ENCODE assay signal across 1 cellular context in the genomic region with DNA sequence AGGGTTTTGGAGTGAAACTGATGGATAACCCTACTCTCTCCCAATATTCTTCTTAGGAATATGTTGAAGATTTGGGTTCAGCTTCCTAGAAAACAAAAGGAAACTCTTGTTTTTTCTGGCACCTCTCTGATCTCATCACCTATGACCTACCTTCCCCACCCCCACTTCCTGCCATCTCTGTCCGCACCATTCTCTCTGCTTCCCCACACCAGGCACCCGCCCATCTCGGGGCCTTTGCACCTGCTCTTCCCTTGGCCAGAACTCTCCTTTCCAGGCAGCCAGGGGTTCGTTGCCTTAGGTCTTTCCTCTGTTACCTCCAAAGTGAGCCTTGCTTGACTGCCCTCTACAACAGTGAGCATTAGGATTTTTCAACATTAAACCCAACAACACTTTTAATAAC.
A peak's percentile ranks its signal among the peaks of the same experiment; 100 is the strongest.
TF ChIP-seq lines count a peak whose summit lies in the region.

No MANE protein-coding gene starts in this region.

TF ChIP-seq in HepG2, 621 proteins besides CTCF, POLR2A, EP300 and RAD21:
- TF ChIP-seq, protein P1, sequence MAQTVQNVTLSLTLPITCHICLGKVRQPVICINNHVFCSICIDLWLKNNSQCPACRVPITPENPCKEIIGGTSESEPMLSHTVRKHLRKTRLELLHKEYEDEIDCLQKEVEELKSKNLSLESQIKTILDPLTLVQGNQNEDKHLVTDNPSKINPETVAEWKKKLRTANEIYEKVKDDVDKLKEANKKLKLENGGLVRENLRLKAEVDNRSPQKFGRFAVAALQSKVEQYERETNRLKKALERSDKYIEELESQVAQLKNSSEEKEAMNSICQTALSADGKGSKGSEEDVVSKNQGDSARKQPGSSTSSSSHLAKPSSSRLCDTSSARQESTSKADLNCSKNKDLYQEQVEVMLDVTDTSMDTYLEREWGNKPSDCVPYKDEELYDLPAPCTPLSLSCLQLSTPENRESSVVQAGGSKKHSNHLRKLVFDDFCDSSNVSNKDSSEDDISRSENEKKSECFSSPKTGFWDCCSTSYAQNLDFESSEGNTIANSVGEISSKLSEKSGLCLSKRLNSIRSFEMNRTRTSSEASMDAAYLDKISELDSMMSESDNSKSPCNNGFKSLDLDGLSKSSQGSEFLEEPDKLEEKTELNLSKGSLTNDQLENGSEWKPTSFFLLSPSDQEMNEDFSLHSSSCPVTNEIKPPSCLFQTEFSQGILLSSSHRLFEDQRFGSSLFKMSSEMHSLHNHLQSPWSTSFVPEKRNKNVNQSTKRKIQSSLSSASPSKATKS (CRISPR knock-in tag; IDR thresholded peaks at IDR 0.05), result no peak
- TF ChIP-seq NFE2L1 (CRISPR knock-in tag; IDR thresholded peaks at IDR 0.05; ENCODE audit: borderline replicate concordance), result no peak
- no peak for TF ChIP-seq NFYB (CRISPR knock-in tag; IDR thresholded peaks at IDR 0.05)
- TF ChIP-seq NCOA2 (CRISPR knock-in tag; IDR thresholded peaks at IDR 0.05), result no peak
- TF ChIP-seq ZFX (CRISPR knock-in tag; IDR thresholded peaks at IDR 0.05; ENCODE audit: low read depth), result no peak
- no peak for TF ChIP-seq ZEB1 (IDR thresholded peaks at IDR 0.05; ENCODE audit: insufficient replicate concordance, low read depth)
- TF ChIP-seq, protein P2, sequence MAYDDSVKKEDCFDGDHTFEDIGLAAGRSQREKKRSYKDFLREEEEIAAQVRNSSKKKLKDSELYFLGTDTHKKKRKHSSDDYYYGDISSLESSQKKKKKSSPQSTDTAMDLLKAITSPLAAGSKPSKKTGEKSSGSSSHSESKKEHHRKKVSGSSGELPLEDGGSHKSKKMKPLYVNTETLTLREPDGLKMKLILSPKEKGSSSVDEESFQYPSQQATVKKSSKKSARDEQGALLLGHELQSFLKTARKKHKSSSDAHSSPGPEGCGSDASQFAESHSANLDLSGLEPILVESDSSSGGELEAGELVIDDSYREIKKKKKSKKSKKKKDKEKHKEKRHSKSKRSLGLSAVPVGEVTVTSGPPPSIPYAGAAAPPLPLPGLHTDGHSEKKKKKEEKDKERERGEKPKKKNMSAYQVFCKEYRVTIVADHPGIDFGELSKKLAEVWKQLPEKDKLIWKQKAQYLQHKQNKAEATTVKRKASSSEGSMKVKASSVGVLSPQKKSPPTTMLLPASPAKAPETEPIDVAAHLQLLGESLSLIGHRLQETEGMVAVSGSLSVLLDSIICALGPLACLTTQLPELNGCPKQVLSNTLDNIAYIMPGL (CRISPR knock-in tag; IDR thresholded peaks at IDR 0.05; ENCODE audit: borderline replicate concordance in 1 of 2, low read depth in 1 of 2), result no peak
- TF ChIP-seq GTF3A (CRISPR knock-in tag; conservative IDR thresholded peaks at IDR 0.05), result no peak
- TF ChIP-seq CHD2 (IDR thresholded peaks at IDR 0.05; ENCODE audit: low read depth, low read length), result no peak
- TF ChIP-seq ZNF687 (CRISPR knock-in tag; IDR thresholded peaks at IDR 0.05), result peak; percentile 37
- no peak for TF ChIP-seq WIZ (CRISPR knock-in tag; IDR thresholded peaks at IDR 0.05)
- TF ChIP-seq ZSCAN12 (CRISPR knock-in tag; IDR thresholded peaks at IDR 0.05), result no peak
- TF ChIP-seq RFX1 (IDR thresholded peaks at IDR 0.05), result no peak
- TF ChIP-seq ETV5 (CRISPR knock-in tag; IDR thresholded peaks at IDR 0.05; ENCODE audit: borderline replicate concordance), result 0 out of 2 replicates have a peak, but pooled peaks have one; percentile 15
- no peak for TF ChIP-seq ZNF251 (CRISPR knock-in tag; IDR thresholded peaks at IDR 0.05)
- no peak for TF ChIP-seq MAX (IDR thresholded peaks at IDR 0.05)
- TF ChIP-seq PAF1 (CRISPR knock-in tag; IDR thresholded peaks at IDR 0.05), result no peak
- TF ChIP-seq ZNF30 (CRISPR knock-in tag; IDR thresholded peaks at IDR 0.05), result no peak
- TF ChIP-seq ZNF605 (CRISPR knock-in tag; IDR thresholded peaks at IDR 0.05), result no peak
- TF ChIP-seq, protein P3, sequence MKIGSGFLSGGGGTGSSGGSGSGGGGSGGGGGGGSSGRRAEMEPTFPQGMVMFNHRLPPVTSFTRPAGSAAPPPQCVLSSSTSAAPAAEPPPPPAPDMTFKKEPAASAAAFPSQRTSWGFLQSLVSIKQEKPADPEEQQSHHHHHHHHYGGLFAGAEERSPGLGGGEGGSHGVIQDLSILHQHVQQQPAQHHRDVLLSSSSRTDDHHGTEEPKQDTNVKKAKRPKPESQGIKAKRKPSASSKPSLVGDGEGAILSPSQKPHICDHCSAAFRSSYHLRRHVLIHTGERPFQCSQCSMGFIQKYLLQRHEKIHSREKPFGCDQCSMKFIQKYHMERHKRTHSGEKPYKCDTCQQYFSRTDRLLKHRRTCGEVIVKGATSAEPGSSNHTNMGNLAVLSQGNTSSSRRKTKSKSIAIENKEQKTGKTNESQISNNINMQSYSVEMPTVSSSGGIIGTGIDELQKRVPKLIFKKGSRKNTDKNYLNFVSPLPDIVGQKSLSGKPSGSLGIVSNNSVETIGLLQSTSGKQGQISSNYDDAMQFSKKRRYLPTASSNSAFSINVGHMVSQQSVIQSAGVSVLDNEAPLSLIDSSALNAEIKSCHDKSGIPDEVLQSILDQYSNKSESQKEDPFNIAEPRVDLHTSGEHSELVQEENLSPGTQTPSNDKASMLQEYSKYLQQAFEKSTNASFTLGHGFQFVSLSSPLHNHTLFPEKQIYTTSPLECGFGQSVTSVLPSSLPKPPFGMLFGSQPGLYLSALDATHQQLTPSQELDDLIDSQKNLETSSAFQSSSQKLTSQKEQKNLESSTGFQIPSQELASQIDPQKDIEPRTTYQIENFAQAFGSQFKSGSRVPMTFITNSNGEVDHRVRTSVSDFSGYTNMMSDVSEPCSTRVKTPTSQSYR (CRISPR knock-in tag; IDR thresholded peaks at IDR 0.05; ENCODE audit: borderline replicate concordance), result 0 out of 2 replicates have a peak, but pooled peaks have one; percentile 12
- TF ChIP-seq HNRNPH1 (optimal IDR thresholded peaks at IDR 0.05; ENCODE audit: low read depth, low read length), result no peak
- TF ChIP-seq NCOR1 (IDR thresholded peaks at IDR 0.05; ENCODE audit: borderline replicate concordance, low read length), result no peak
- TF ChIP-seq ZNF546 (CRISPR knock-in tag; conservative IDR thresholded peaks at IDR 0.05), result no peak
- no peak for TF ChIP-seq ZNF431 (CRISPR knock-in tag; IDR thresholded peaks at IDR 0.05; ENCODE audit: borderline replicate concordance, low read depth)
- TF ChIP-seq, protein P4, sequence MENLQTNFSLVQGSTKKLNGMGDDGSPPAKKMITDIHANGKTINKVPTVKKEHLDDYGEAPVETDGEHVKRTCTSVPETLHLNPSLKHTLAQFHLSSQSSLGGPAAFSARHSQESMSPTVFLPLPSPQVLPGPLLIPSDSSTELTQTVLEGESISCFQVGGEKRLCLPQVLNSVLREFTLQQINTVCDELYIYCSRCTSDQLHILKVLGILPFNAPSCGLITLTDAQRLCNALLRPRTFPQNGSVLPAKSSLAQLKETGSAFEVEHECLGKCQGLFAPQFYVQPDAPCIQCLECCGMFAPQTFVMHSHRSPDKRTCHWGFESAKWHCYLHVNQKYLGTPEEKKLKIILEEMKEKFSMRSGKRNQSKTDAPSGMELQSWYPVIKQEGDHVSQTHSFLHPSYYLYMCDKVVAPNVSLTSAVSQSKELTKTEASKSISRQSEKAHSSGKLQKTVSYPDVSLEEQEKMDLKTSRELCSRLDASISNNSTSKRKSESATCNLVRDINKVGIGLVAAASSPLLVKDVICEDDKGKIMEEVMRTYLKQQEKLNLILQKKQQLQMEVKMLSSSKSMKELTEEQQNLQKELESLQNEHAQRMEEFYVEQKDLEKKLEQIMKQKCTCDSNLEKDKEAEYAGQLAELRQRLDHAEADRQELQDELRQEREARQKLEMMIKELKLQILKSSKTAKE (CRISPR knock-in tag; IDR thresholded peaks at IDR 0.05; ENCODE audit: borderline replicate concordance), result no peak
- no peak for TF ChIP-seq ZKSCAN5 (CRISPR knock-in tag; IDR thresholded peaks at IDR 0.05)
- TF ChIP-seq NR2F6 (IDR thresholded peaks at IDR 0.05), result no peak
- peak; percentile 31; the same call in 1 of the 2 replicates for TF ChIP-seq NR2F6 (CRISPR knock-in tag; IDR thresholded peaks at IDR 0.05)
- no peak for TF ChIP-seq KMT2B (CRISPR knock-in tag; IDR thresholded peaks at IDR 0.05)
- TF ChIP-seq RARA (CRISPR knock-in tag; IDR thresholded peaks at IDR 0.05), result no peak
- no peak for TF ChIP-seq ZNF784 (CRISPR knock-in tag; IDR thresholded peaks at IDR 0.05; ENCODE audit: borderline replicate concordance)
- no peak for TF ChIP-seq SALL1 (CRISPR knock-in tag; IDR thresholded peaks at IDR 0.05)
- TF ChIP-seq NCOA1 (CRISPR knock-in tag; IDR thresholded peaks at IDR 0.05), result no peak
- no peak for TF ChIP-seq MXD4 (CRISPR knock-in tag; IDR thresholded peaks at IDR 0.05)
- TF ChIP-seq MBNL3 (CRISPR knock-in tag; conservative IDR thresholded peaks at IDR 0.05), result no peak
- TF ChIP-seq FLYWCH1 (CRISPR knock-in tag; IDR thresholded peaks at IDR 0.05), result no peak
- peak; percentile 77 for TF ChIP-seq ZMYM3 (CRISPR knock-in tag; IDR thresholded peaks at IDR 0.05)
- peak; percentile 56; the same call in 1 of the 2 replicates for TF ChIP-seq PPARG (CRISPR knock-in tag; conservative IDR thresholded peaks at IDR 0.05)
- TF ChIP-seq FOXJ3 (CRISPR knock-in tag; IDR thresholded peaks at IDR 0.05; ENCODE audit: borderline replicate concordance), result no peak
- no peak for TF ChIP-seq ELF1 (CRISPR knock-in tag; IDR thresholded peaks at IDR 0.05)
- TF ChIP-seq ZNF260 (CRISPR knock-in tag; IDR thresholded peaks at IDR 0.05; ENCODE audit: borderline replicate concordance, low read depth), result no peak
- no peak for TF ChIP-seq SMYD3 (CRISPR knock-in tag; IDR thresholded peaks at IDR 0.05)
- no peak for TF ChIP-seq ZNF326 (CRISPR knock-in tag; IDR thresholded peaks at IDR 0.05; ENCODE audit: borderline replicate concordance)
- no peak for TF ChIP-seq ZSCAN29 (CRISPR knock-in tag; conservative IDR thresholded peaks at IDR 0.05)
- TF ChIP-seq HHEX (CRISPR knock-in tag; IDR thresholded peaks at IDR 0.05), result no peak
- 0 out of 2 replicates have a peak, but pooled peaks have one; percentile 20 for TF ChIP-seq ZMYM2 (CRISPR knock-in tag; IDR thresholded peaks at IDR 0.05)
- TF ChIP-seq ZBTB38 (CRISPR knock-in tag; IDR thresholded peaks at IDR 0.05), result peak; percentile 49; the same call in 1 of the 2 replicates
- no peak for TF ChIP-seq ZNF513 (CRISPR knock-in tag; conservative IDR thresholded peaks at IDR 0.05)
- TF ChIP-seq ZNF746 (CRISPR knock-in tag; IDR thresholded peaks at IDR 0.05), result no peak
- TF ChIP-seq U2AF1 (optimal IDR thresholded peaks at IDR 0.05; ENCODE audit: low read depth, low read length), result no peak
